ENCODE assay signal across 9 cellular contexts in the genomic region with DNA sequence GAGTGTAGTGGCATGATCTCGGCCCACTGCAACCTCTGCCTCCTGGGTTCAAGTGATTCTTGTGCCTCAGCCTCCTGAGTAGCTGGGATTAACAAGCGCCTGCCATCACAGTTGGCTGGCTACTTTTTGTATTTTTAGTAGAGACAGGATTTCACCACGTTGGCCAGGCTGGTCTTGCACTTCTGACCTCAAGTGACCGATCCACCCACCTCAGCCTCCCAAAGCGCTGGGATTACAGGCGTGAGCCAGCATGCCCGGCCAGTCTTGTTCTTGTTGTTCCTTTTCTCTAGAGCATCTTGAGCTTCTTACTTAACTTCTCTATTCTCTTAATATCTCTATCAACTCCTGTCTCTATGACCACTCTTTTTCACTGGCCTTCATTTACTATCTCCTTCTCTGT. TPM values are rescaled to one million over a fixed set of nuclear protein-coding genes. Genes with fewer than 3 reads are reported as not detected.
"Had no signal": no experiment of that assay in that cellular context is flagged by ENCODE, and none has a peak within 500 bp of the region (broad histone marks: within the 10 kb centered on the region; RNA-seq: fewer than 3 reads in every experiment).

No MANE protein-coding gene starts in this region.

RNA-seq across cellular contexts. Expression of a gene that starts 51.2 kb away (rescaled TPM):
- total RNA-seq: K562, M059J, NCI-H460, OCI-LY7, PC-9, Right ventricle myocardium inferior, RPMI7951, SJCRH30, SK-MEL-5 had no signal
